In genomic region chr12:47772738-47773061, GRCh38 we compare ENCODE assay signal across 8 cellular contexts. TPM values are rescaled to one million over a fixed set of nuclear protein-coding genes. Genes with fewer than 3 reads are reported as not detected.
DNase-seq lines count a peak whose midpoint lies in the region; ATAC-seq and TF ChIP-seq lines count a peak whose summit lies in the region.

No MANE protein-coding gene starts in this region.

- ATAC-seq in right cardiac atrium (no peak), HG03439 (IDR thresholded peaks at IDR 0.05; ENCODE audit: unreplicated experiment) (no peak), GM18861 (IDR thresholded peaks at IDR 0.05; ENCODE audit: unreplicated experiment) (no peak)

- TF ChIP-seq CTCF in H9 (conservative IDR thresholded peaks at IDR 0.05): no peak
- TF ChIP-seq CTCF in WI38 (IDR thresholded peaks at IDR 0.05; ENCODE audit: low read depth, low read length): no peak
- TF ChIP-seq CTCF in smooth muscle cell (IDR thresholded peaks at IDR 0.05; ENCODE audit: borderline replicate concordance, insufficient read depth, poor library complexity, severe bottlenecking): no peak

- H2BK12ac ChIP-seq in H9 (ENCODE audit: insufficient read length, low read depth, low read length): no peak overlapping the region

- peaks cover 3% of the 10 kb centered on the region for H4K20me1 ChIP-seq in H9 (ENCODE audit: control insufficient read depth, insufficient read depth, insufficient read length)
- H4K20me1 ChIP-seq in smooth muscle cell (ENCODE audit: low read depth): no peaks in the 10 kb centered on the region

- H3K4me1 ChIP-seq in H9 (ENCODE audit: insufficient read depth, low read length) (peaks cover 6% of the 10 kb centered on the region), right cardiac atrium (ENCODE audit: control insufficient read depth, insufficient read depth, low read length) (peaks cover 19% of the 10 kb centered on the region), smooth muscle cell (ENCODE audit: low read depth) (peaks cover 4% of the 10 kb centered on the region)

- no peaks in the 10 kb centered on the region for H3K36me3 ChIP-seq in smooth muscle cell (ENCODE audit: low read depth)

- H3K23me2 ChIP-seq in H9 (ENCODE audit: insufficient read length, low read depth, low read length, poor library complexity, severe bottlenecking): peaks cover 6% of the 10 kb centered on the region

- H3K27me3 ChIP-seq in H9 (ENCODE audit: insufficient read depth, low read length): no peaks in the 10 kb centered on the region
- H3K27me3 ChIP-seq in right cardiac atrium (ENCODE audit: control insufficient read depth, insufficient read depth): no peaks in the 10 kb centered on the region
- H3K27me3 ChIP-seq in smooth muscle cell (ENCODE audit: low read depth): no peaks in the 10 kb centered on the region

- H2AK5ac ChIP-seq in H9 (ENCODE audit: insufficient read length, low read length): no peak overlapping the region

- intact Hi-C loops in right cardiac atrium (cut with DNase I): loop anchor here in 2 of 4 donors (5.0 kb wide), 1 partner anchor 55 kb away; no protein-coding TSS in a partner anchor

- H3K36me3 Mint-ChIP-seq in H9 (ENCODE audit: insufficient read depth in 1 of 3, low read depth in 3 of 3): peaks cover 0 to 1% (median 0%) of the 10 kb centered on the region in 3 experiments; a peak in 2 of 7 replicates

- H3K27ac ChIP-seq in H9 (ENCODE audit: insufficient read length, low read depth, low read length): no peak overlapping the region
- peak overlapping the region; percentile 58 for H3K27ac ChIP-seq in right cardiac atrium (ENCODE audit: low read length)
- H3K27ac ChIP-seq in smooth muscle cell (ENCODE audit: low read depth): no peak overlapping the region

- WGBS in H9 (ENCODE audit: extremely low coverage, insufficient read length, low lambda C conversion rate): no CpG with 5 or more reads among the region's 17 CpGs
- 14% methylated on average over 17 of the region's 17 CpGs for WGBS in right cardiac atrium
- 23% methylated on average over 17 of the region's 17 CpGs for WGBS in smooth muscle cell (ENCODE audit: low lambda C conversion rate)

- no peaks in the 10 kb centered on the region for H3K9me3 Mint-ChIP-seq in H9

- H3K56ac ChIP-seq in H9 (ENCODE audit: insufficient read length, low read depth, low read length): no peak overlapping the region

- H3K4me3 Mint-ChIP-seq in H9: peak overlapping the region; percentile 59 to 75

- no peak overlapping the region for H2BK20ac ChIP-seq in H9 (ENCODE audit: low read depth, low read length, poor library complexity, severe bottlenecking)

- peaks cover 22% of the 10 kb centered on the region for H3K27me3 Mint-ChIP-seq in H9 (ENCODE audit: low read depth)

- no peak overlapping the region for H4K5ac ChIP-seq in H9 (ENCODE audit: insufficient read length, low read depth, low read length)

- no peak overlapping the region for H4K91ac ChIP-seq in H9 (ENCODE audit: insufficient read length, low read depth, low read length)

- H3T11ph ChIP-seq in H9 (ENCODE audit: low read length): no peak overlapping the region

- no peak overlapping the region for H3K23ac ChIP-seq in H9 (ENCODE audit: insufficient read length, low read depth, low read length)

- H3K27ac Mint-ChIP-seq in H9: peak overlapping the region in 1 of 3 experiments; percentile 27; a peak in 1 of 7 replicates

- no peak overlapping the region for H3K4ac ChIP-seq in H9 (ENCODE audit: low read depth, low read length)

- DNase-seq in H9: no peak
- no peak for DNase-seq in right cardiac atrium
- DNase-seq in smooth muscle cell (lab: John Stamatoyannopoulos, UW; ENCODE audit: unreplicated experiment): no peak
- DNase-seq in anterior cingulate cortex (lab: John Stamatoyannopoulos, UW): no peak
- DNase-seq in cerebellar nuclear complex (lab: John Stamatoyannopoulos, UW): no peak

- H2BK120ac ChIP-seq in H9 (ENCODE audit: low read depth, low read length, poor library complexity, severe bottlenecking): no peak overlapping the region

- H3K4me2 ChIP-seq in H9 (ENCODE audit: insufficient read depth, insufficient read length, low read length) (peak overlapping the region; percentile 69), smooth muscle cell (peak overlapping the region; percentile 99)

- H3K4me3 ChIP-seq in WI38 (ENCODE audit: low read depth, low read length): peak overlapping the region; percentile 52
- peak overlapping the region; percentile 84 for H3K4me3 ChIP-seq in right cardiac atrium (ENCODE audit: low read length)
- peak overlapping the region; percentile 93 for H3K4me3 ChIP-seq in smooth muscle cell

- no peak overlapping the region for H4K8ac ChIP-seq in H9 (replicated peaks; ENCODE audit: insufficient read length, low read depth, low read length)

- H3K79me1 ChIP-seq in H9 (ENCODE audit: insufficient read depth, low read depth, low read length, poor library complexity, severe bottlenecking): no peaks in the 10 kb centered on the region

- H3F3A ChIP-seq in smooth muscle cell (ENCODE audit: low read depth): no peaks in the 10 kb centered on the region

- no peak overlapping the region for H2BK15ac ChIP-seq in H9 (ENCODE audit: low read depth, low read length)

- no peak overlapping the region for H2AFZ ChIP-seq in H9 (ENCODE audit: low read length)
- H2AFZ ChIP-seq in smooth muscle cell (ENCODE audit: low read depth): no peak overlapping the region

- H3K14ac ChIP-seq in H9 (ENCODE audit: insufficient read depth, low read length): no peak overlapping the region

- H3K4me1 Mint-ChIP-seq in H9: peaks cover 16 to 26% of the 10 kb centered on the region in 2 experiments

- no peak overlapping the region for H3K18ac ChIP-seq in H9 (ENCODE audit: insufficient read length, low read depth, low read length)

- H3K79me2 ChIP-seq in H9 (ENCODE audit: insufficient read depth, low read length) (no peaks in the 10 kb centered on the region), smooth muscle cell (ENCODE audit: low read depth) (no peaks in the 10 kb centered on the region)

- H3K9me3 ChIP-seq in H9 (ENCODE audit: control insufficient read depth, low read depth, low read length) (no peaks in the 10 kb centered on the region), right cardiac atrium (ENCODE audit: control insufficient read depth, low read length) (no peaks in the 10 kb centered on the region), smooth muscle cell (replicated peaks; ENCODE audit: low read depth) (no peaks in the 10 kb centered on the region)

- no peak overlapping the region for H2BK5ac ChIP-seq in H9 (ENCODE audit: insufficient read length, low read length)

- no peak overlapping the region for H3K9ac ChIP-seq in H9 (ENCODE audit: extremely low read depth, insufficient read length, low read length)
- H3K9ac ChIP-seq in smooth muscle cell (ENCODE audit: low read depth): no peak overlapping the region

RNA-seq across cellular contexts. Expression of gene SLC48A1, which starts 0.3 kb away (rescaled TPM):
- total RNA-seq in H9 (2021) (10.6 TPM in 2 replicates), right cardiac atrium (10 to 100 TPM; 26.5 to 30.1 (median 27.6) TPM), smooth muscle cell (2.4 and 11.4 TPM in 2 replicates)
- polyA plus RNA-seq in right cardiac atrium (22.0 TPM), smooth muscle cell (6.2 and 8.6 TPM in 2 replicates)

RNA-seq across cellular contexts. Expression of gene RAPGEF3, which starts 14.0 kb away (rescaled TPM):
- total RNA-seq in H9 (2021) (5.6 and 7.4 TPM in 2 replicates), right cardiac atrium (10 to 100 TPM; 14.1 to 28.7 (median 23.3) TPM), smooth muscle cell (4.0 and 5.6 TPM in 2 replicates)
- polyA plus RNA-seq in right cardiac atrium (44.9 TPM), smooth muscle cell (1.9 and 3.6 TPM in 2 replicates)

RNA-seq across cellular contexts. Expression of gene HDAC7, which starts 47.0 kb away (rescaled TPM):
- total RNA-seq in H9 (2021) (69.3 and 72.1 TPM in 2 replicates), right cardiac atrium (10 to 100 TPM; 46.5 to 60.1 (median 51.1) TPM), smooth muscle cell (19.3 and 24.1 TPM in 2 replicates)
- polyA plus RNA-seq in right cardiac atrium (38.0 TPM), smooth muscle cell (32.4 and 47.0 TPM in 2 replicates)

RNA-seq across cellular contexts. Expression of gene ENDOU, which starts 47.4 kb away (rescaled TPM):
- total RNA-seq in H9 (2021): not detected in 2 replicates
- total RNA-seq in right cardiac atrium: under 1 TPM; 0.28 to 0.86 (median 0.51) TPM
- 0.45 TPM for polyA plus RNA-seq in right cardiac atrium
- 1.8 and 5.1 TPM in 2 replicates for total RNA-seq in smooth muscle cell
- 0.47 and 0.74 TPM in 2 replicates for polyA plus RNA-seq in smooth muscle cell
